ENCODE assay signal across 20 cellular contexts in genomic region chr5:145999208-145999607, GRCh38.
A peak's percentile ranks its signal among the peaks of the same experiment; 100 is the strongest.
DNase-seq lines count a peak whose midpoint lies in the region; ATAC-seq, FAIRE-seq and TF ChIP-seq lines count a peak whose summit lies in the region.
"Had no signal": no experiment of that assay in that cellular context is flagged by ENCODE, and none has a peak within 500 bp of the region (broad histone marks: within the 10 kb centered on the region; RNA-seq: fewer than 3 reads in every experiment).

No MANE protein-coding gene starts in this region.

- H3K79me2 ChIP-seq in astrocyte (ENCODE audit: insufficient read depth, low read length): peaks cover 5% of the 10 kb centered on the region

- no peak for TF ChIP-seq CTCF in astrocyte (IDR thresholded peaks at IDR 0.05; ENCODE audit: insufficient read depth, low read depth, low read length)

- no peak overlapping the region for H3K9ac ChIP-seq in astrocyte (ENCODE audit: low read length)
- H3K9ac ChIP-seq: BLaER1 treated with 17β-estradiol and CSF1 and Interleukin-3, amounts not matched to agents 10 nM and 100 nM had no signal

- H3K4me3 ChIP-seq in astrocyte (ENCODE audit: insufficient read depth, low read depth, low read length): no peak overlapping the region
- H3K4me3 ChIP-seq: BLaER1 treated with 17β-estradiol and CSF1 and Interleukin-3, amounts not matched to agents 10 nM and 100 nM had no signal

- no peak overlapping the region for H2AFZ ChIP-seq in astrocyte (ENCODE audit: low read depth, low read length)

- no peaks in the 10 kb centered on the region for H3K36me3 Mint-ChIP-seq in activated CD4-positive, alpha-beta T cell treated with anti-CD3 and anti-CD28 coated beads for 36 hours (ENCODE audit: low read depth)
- peaks cover 6% of the 10 kb centered on the region for H3K36me3 Mint-ChIP-seq in astrocyte (ENCODE audit: low read depth, unreplicated experiment)
- no peaks in the 10 kb centered on the region for H3K36me3 Mint-ChIP-seq in stimulated activated effector memory CD8-positive, alpha-beta T cell treated with anti-CD3 and anti-CD28 coated beads, Interleukin-12 subunit alpha, Interleukin-12 subunit beta, amount 100 ng/mL, for 72 hours
- H3K36me3 Mint-ChIP-seq: CD4-positive, CD25-positive, alpha-beta regulatory T cell had no signal

- no peaks in the 10 kb centered on the region for H3K36me3 ChIP-seq in astrocyte (ENCODE audit: insufficient read depth, low read length)
- H3K36me3 ChIP-seq: BLaER1 treated with 17β-estradiol and CSF1 and Interleukin-3, amounts not matched to agents 10 nM and 100 nM had no signal

- H4K20me1 ChIP-seq in astrocyte (ENCODE audit: insufficient read depth, low read length): no peaks in the 10 kb centered on the region
- H4K20me1 ChIP-seq: BLaER1 treated with 17β-estradiol and CSF1 and Interleukin-3, amounts not matched to agents 10 nM and 100 nM had no signal

- no peak overlapping the region for H3K4me2 ChIP-seq in astrocyte (ENCODE audit: low read length)
- H3K4me2 ChIP-seq: BLaER1 treated with 17β-estradiol and CSF1 and Interleukin-3, amounts not matched to agents 10 nM and 100 nM had no signal

- FAIRE-seq in astrocyte (lab: Jason Lieb, UNC): peak; percentile 49
- FAIRE-seq: D721Med, G401.6, GM12891 had no signal

- no peak overlapping the region for H3K4me3 Mint-ChIP-seq in activated CD4-positive, alpha-beta T cell treated with anti-CD3 and anti-CD28 coated beads for 36 hours
- no peak overlapping the region for H3K4me3 Mint-ChIP-seq in astrocyte (ENCODE audit: unreplicated experiment)
- no peak overlapping the region for H3K4me3 Mint-ChIP-seq in stimulated activated effector memory CD8-positive, alpha-beta T cell treated with anti-CD3 and anti-CD28 coated beads, Interleukin-12 subunit alpha, Interleukin-12 subunit beta, amount 100 ng/mL, for 72 hours
- H3K4me3 Mint-ChIP-seq: CD4-positive, CD25-positive, alpha-beta regulatory T cell had no signal

- H3K27ac Mint-ChIP-seq in activated CD4-positive, alpha-beta T cell treated with anti-CD3 and anti-CD28 coated beads for 36 hours: no peak overlapping the region
- no peak overlapping the region for H3K27ac Mint-ChIP-seq in astrocyte (ENCODE audit: unreplicated experiment)
- H3K27ac Mint-ChIP-seq in stimulated activated effector memory CD8-positive, alpha-beta T cell treated with anti-CD3 and anti-CD28 coated beads, Interleukin-12 subunit alpha, Interleukin-12 subunit beta, amount 100 ng/mL, for 72 hours: no peak overlapping the region
- H3K27ac Mint-ChIP-seq: CD4-positive, CD25-positive, alpha-beta regulatory T cell had no signal

- CTCF ChIA-PET in activated CD4-positive, alpha-beta T cell treated with anti-CD3 and anti-CD28 coated beads for 36 hours (lab: Charles Lee): interaction anchor here (0.6 to 1.6 kb wide), 3 partner anchors 58 to 983 kb away, joined by 3 to 4 read pairs (median 3); no protein-coding TSS in a partner anchor

- peaks cover 2% of the 10 kb centered on the region for H3K9me3 Mint-ChIP-seq in activated CD4-positive, alpha-beta T cell treated with anti-CD3 and anti-CD28 coated beads for 36 hours (ENCODE audit: low read depth)
- peaks cover 3% of the 10 kb centered on the region for H3K9me3 Mint-ChIP-seq in astrocyte (ENCODE audit: unreplicated experiment)
- peaks cover 2% of the 10 kb centered on the region for H3K9me3 Mint-ChIP-seq in stimulated activated effector memory CD8-positive, alpha-beta T cell treated with anti-CD3 and anti-CD28 coated beads, Interleukin-12 subunit alpha, Interleukin-12 subunit beta, amount 100 ng/mL, for 72 hours

- no peaks in the 10 kb centered on the region for H3K9me3 ChIP-seq in astrocyte (ENCODE audit: insufficient read depth, low read depth, low read length)

- intact Hi-C loops in activated CD4-positive, alpha-beta T cell treated with anti-CD3 and anti-CD28 coated beads for 36 hours (cut with DNase I, micrococcal nuclease): no loop called here

- no peak for DNase-seq in activated CD4-positive, alpha-beta T cell treated with anti-CD3 and anti-CD28 coated beads for 36 hours
- no peak for DNase-seq in activated CD4-positive, alpha-beta T cell treated with anti-CD3 and anti-CD28 coated beads for 1 hour
- no peak for DNase-seq in astrocyte (ENCODE audit: low read depth)
- no peak for DNase-seq in stimulated activated effector memory CD8-positive, alpha-beta T cell treated with anti-CD3 and anti-CD28 coated beads, Interleukin-12 subunit alpha, Interleukin-12 subunit beta, amount 100 ng/mL, for 72 hours (ENCODE audit: low spot score in 2 of 2)
- no peak for DNase-seq in MV-4-11 (lab: John Stamatoyannopoulos, UW)
- DNase-seq in NCI-H146 (lab: John Stamatoyannopoulos, UW): no peak
- DNase-seq: 8988T; ACHN; CD4-positive, CD25-positive, alpha-beta regulatory T cell; DMS153; DMS79 treated with DMSO at 0.1 percent for 48 hours; EL; HCEC 1CT; IMR-90 had no signal

- H3K27me3 ChIP-seq in astrocyte (ENCODE audit: insufficient read depth, low read length): no peaks in the 10 kb centered on the region
- H3K27me3 ChIP-seq: BLaER1 treated with 17β-estradiol and CSF1 and Interleukin-3, amounts not matched to agents 10 nM and 100 nM had no signal

- H3K27me3 Mint-ChIP-seq in activated CD4-positive, alpha-beta T cell treated with anti-CD3 and anti-CD28 coated beads for 36 hours: peaks cover 6% of the 10 kb centered on the region
- no peaks in the 10 kb centered on the region for H3K27me3 Mint-ChIP-seq in astrocyte (ENCODE audit: low read depth, unreplicated experiment)
- H3K27me3 Mint-ChIP-seq: CD4-positive, CD25-positive, alpha-beta regulatory T cell had no signal

- H3K27ac ChIP-seq in astrocyte (ENCODE audit: low read depth, low read length): no peak overlapping the region
- H3K27ac ChIP-seq: BLaER1 treated with 17β-estradiol and CSF1 and Interleukin-3, amounts not matched to agents 10 nM and 100 nM had no signal

- H3K4me1 ChIP-seq in astrocyte (ENCODE audit: insufficient read depth, low read length): no peaks in the 10 kb centered on the region
- H3K4me1 ChIP-seq: BLaER1 treated with 17β-estradiol and CSF1 and Interleukin-3, amounts not matched to agents 10 nM and 100 nM had no signal

- peak; percentile 69 for ATAC-seq in activated CD4-positive, alpha-beta T cell treated with anti-CD3 and anti-CD28 coated beads for 36 hours
- peak; percentile 64 for ATAC-seq in HG03175 (IDR thresholded peaks at IDR 0.05; ENCODE audit: unreplicated experiment)
- peak; percentile 72 for ATAC-seq in stimulated activated effector memory CD8-positive, alpha-beta T cell treated with anti-CD3 and anti-CD28 coated beads, Interleukin-12 subunit alpha, Interleukin-12 subunit beta, amount 100 ng/mL, for 72 hours
- no peak for ATAC-seq in GM18520 (IDR thresholded peaks at IDR 0.05; ENCODE audit: unreplicated experiment)

- H3K4me1 Mint-ChIP-seq in activated CD4-positive, alpha-beta T cell treated with anti-CD3 and anti-CD28 coated beads for 36 hours: peaks cover 7% of the 10 kb centered on the region
- peaks cover 6% of the 10 kb centered on the region for H3K4me1 Mint-ChIP-seq in astrocyte (ENCODE audit: low read depth, unreplicated experiment)
- no peaks in the 10 kb centered on the region for H3K4me1 Mint-ChIP-seq in stimulated activated effector memory CD8-positive, alpha-beta T cell treated with anti-CD3 and anti-CD28 coated beads, Interleukin-12 subunit alpha, Interleukin-12 subunit beta, amount 100 ng/mL, for 72 hours

- POLR2A ChIA-PET in activated CD4-positive, alpha-beta T cell treated with anti-CD3 and anti-CD28 coated beads for 36 hours (lab: Charles Lee): interaction anchor here (0.9 to 1.3 kb wide), 3 partner anchors 23 to 58 kb away, joined by 3 to 5 read pairs (median 3); no protein-coding TSS in a partner anchor
